In genomic region chr1:18957532-18958295, GRCh38 we compare ENCODE assay signal across 10 cellular contexts. TPM values are rescaled to one million over a fixed set of nuclear protein-coding genes. Genes with fewer than 3 reads are reported as not detected.
DNase-seq lines count a peak whose midpoint lies in the region; ATAC-seq, FAIRE-seq and TF ChIP-seq lines count a peak whose summit lies in the region.
"Had no signal": no experiment of that assay in that cellular context is flagged by ENCODE, and none has a peak within 500 bp of the region (broad histone marks: within the 10 kb centered on the region; RNA-seq: fewer than 3 reads in every experiment).

No MANE protein-coding gene starts in this region.

- no peak for TF ChIP-seq POLR2A in K562 (conservative IDR thresholded peaks at IDR 0.05)

- WGBS in K562 (ENCODE audit: insufficient coverage, low coverage, missing lambda C conversion rate), result 16% methylated on average over 17 of the region's 17 CpGs

- H3K27ac Mint-ChIP-seq in activated naive CD4-positive, alpha-beta T cell treated with anti-CD3 and anti-CD28 coated beads for 36 hours, result peak overlapping the region; percentile 50
- peak overlapping the region; percentile 5 for H3K27ac Mint-ChIP-seq in type B pancreatic cell

- no peaks in the 10 kb centered on the region for H3K9me1 ChIP-seq in K562 (ENCODE audit: control insufficient read depth, insufficient read depth, low read length)

- no peaks in the 10 kb centered on the region for H3K36me3 ChIP-seq in K562 (ENCODE audit: control insufficient read depth, insufficient read depth, low read length)
- H3K36me3 ChIP-seq: ascending aorta had no signal

- intact Hi-C loops in activated naive CD4-positive, alpha-beta T cell treated with anti-CD3 and anti-CD28 coated beads for 36 hours (cut with micrococcal nuclease), result loop anchor here (5.0 kb wide), 2 partner anchors 285 to 1520 kb away; partner anchors contain the start of gene RCC2
- intact Hi-C loops in K562 (cut with micrococcal nuclease), result no loop called here

- POLR2A ChIA-PET in K562 (lab: Yijun Ruan, JAX), result interaction anchor here (0.7 to 0.9 kb wide), 2 partner anchors 9 to 641 kb away, joined by 4 read pairs; no protein-coding TSS in a partner anchor

- no peaks in the 10 kb centered on the region for H3K9me3 ChIP-seq in K562 (replicated peaks; ENCODE audit: control insufficient read depth, insufficient read depth, low read depth, low read length)
- H3K9me3 ChIP-seq: ascending aorta, mucosa of descending colon had no signal

- H3K36me3 Mint-ChIP-seq in activated naive CD4-positive, alpha-beta T cell treated with anti-CD3 and anti-CD28 coated beads for 36 hours (ENCODE audit: low read depth), result peaks cover 4% of the 10 kb centered on the region
- H3K36me3 Mint-ChIP-seq in type B pancreatic cell, result no peaks in the 10 kb centered on the region

- CTCF ChIA-PET in activated naive CD4-positive, alpha-beta T cell treated with anti-CD3 and anti-CD28 coated beads for 36 hours (lab: Charles Lee), result interaction anchor here (0.5 to 1.7 kb wide), 5 partner anchors 8 to 139 kb away, joined by 3 to 6 read pairs (median 3); no protein-coding TSS in a partner anchor
- CTCF ChIA-PET in K562 (lab: Yijun Ruan, JAX; ENCODE audit: low intra/inter-chr PET ratio), result no interaction called here

- no peak for TF ChIP-seq EP300 in K562 (IDR thresholded peaks at IDR 0.05; ENCODE audit: low read length)

- peak overlapping the region; percentile 81 for H3K4me3 Mint-ChIP-seq in activated naive CD4-positive, alpha-beta T cell treated with anti-CD3 and anti-CD28 coated beads for 36 hours
- H3K4me3 Mint-ChIP-seq in type B pancreatic cell, result peak overlapping the region; percentile 71

- peak; percentile 42 for FAIRE-seq in K562 (lab: Jason Lieb, UNC)

- in situ Hi-C loops in K562 (cut with MboI), result no loop called here

- H4K20me1 ChIP-seq in K562 (replicated peaks; ENCODE audit: control insufficient read depth, insufficient read depth, low read length), result peaks cover 29% of the 10 kb centered on the region; the same call in 1 of the 2 replicates

- peak overlapping the region; percentile 72; the same call in 1 of the 2 replicates for H3K4me2 ChIP-seq in K562 (ENCODE audit: insufficient read depth, low read length)

- H3K27ac ChIP-seq in K562 (ENCODE audit: extremely low read depth, low read depth, low read length), result no peak overlapping the region

- H3K27me3 ChIP-seq in K562 (ENCODE audit: control insufficient read depth in 2 of 2, insufficient read depth in 2 of 2, low read length in 2 of 2), result peaks cover 58 to 69% of the 10 kb centered on the region in 2 experiments
- H3K27me3 ChIP-seq: ascending aorta had no signal

- peaks cover 0 to 22% of the 10 kb centered on the region in 2 experiments; a peak in 4 of 5 replicates for H3K4me1 ChIP-seq in K562 (replicated peaks in 1 of 2; ENCODE audit: control insufficient read depth in 2 of 2, insufficient read depth in 2 of 2, low read length in 2 of 2)

- peak overlapping the region in 1 of 2 experiments; percentile 91; a peak in 2 of 4 replicates for H3K9ac ChIP-seq in K562 (ENCODE audit: insufficient read depth in 1 of 2, low read depth in 2 of 2, low read length in 2 of 2)

- no TSS peak for BruUV-seq in K562 (replicated peaks; lab: Mats Ljungman, UMichigan)

- no peak for TF ChIP-seq RAD21 in K562 (CRISPR knock-in tag; conservative IDR thresholded peaks at IDR 0.05 in 1 of 2, IDR thresholded peaks at IDR 0.05 in 1 of 2)

- H3K9me3 Mint-ChIP-seq in activated naive CD4-positive, alpha-beta T cell treated with anti-CD3 and anti-CD28 coated beads for 36 hours, result no peaks in the 10 kb centered on the region
- H3K9me3 Mint-ChIP-seq in type B pancreatic cell, result no peaks in the 10 kb centered on the region

- TF ChIP-seq CTCF in K562 (IDR thresholded peaks at IDR 0.05 in 2 of 3, conservative IDR thresholded peaks at IDR 0.05 in 1 of 3; ENCODE audit: insufficient read depth in 2 of 3, low read depth in 1 of 3, low read length in 3 of 3), result no peak
- no peak for TF ChIP-seq CTCF in type B pancreatic cell (conservative IDR thresholded peaks at IDR 0.05)

- H3K27me3 Mint-ChIP-seq in activated naive CD4-positive, alpha-beta T cell treated with anti-CD3 and anti-CD28 coated beads for 36 hours (ENCODE audit: low read depth), result no peaks in the 10 kb centered on the region
- peaks cover 66% of the 10 kb centered on the region for H3K27me3 Mint-ChIP-seq in type B pancreatic cell

- no peak for ATAC-seq in K562
- no peak for ATAC-seq in GM21367 (IDR thresholded peaks at IDR 0.05; ENCODE audit: unreplicated experiment)
- no peak for ATAC-seq in esophagus mucosa

- peak overlapping the region; percentile 83 for H2AFZ ChIP-seq in K562 (ENCODE audit: low read depth, low read length)

- DNase-seq in activated naive CD4-positive, alpha-beta T cell treated with anti-CD3 and anti-CD28 coated beads for 36 hours, result no peak
- DNase-seq in activated naive CD4-positive, alpha-beta T cell (lab: John Stamatoyannopoulos, UW), result no peak
- DNase-seq in K562 (ENCODE audit: extremely low read depth in 1 of 4, low spot score in 3 of 4) (no peak), medulla oblongata (ENCODE audit: extremely low spot score) (peak; percentile 33), type B pancreatic cell (ENCODE audit: extremely low spot score, unreplicated experiment) (no peak), cerebellar cortex (ENCODE audit: low spot score) (no peak)
- DNase-seq: mucosa of descending colon had no signal

- no peaks in the 10 kb centered on the region for H3K79me2 ChIP-seq in K562 (ENCODE audit: control insufficient read depth, insufficient read depth, low read length)

- no peak overlapping the region; the same call in 1 of the 2 replicates for H3K4me3 ChIP-seq in K562

- H3K4me1 Mint-ChIP-seq in activated naive CD4-positive, alpha-beta T cell treated with anti-CD3 and anti-CD28 coated beads for 36 hours (ENCODE audit: low read depth), result peaks cover 36% of the 10 kb centered on the region
- H3K4me1 Mint-ChIP-seq in type B pancreatic cell (ENCODE audit: unreplicated experiment), result peaks cover 14% of the 10 kb centered on the region

TF ChIP-seq in K562, 482 proteins besides CTCF, POLR2A, EP300 and RAD21 (continues in another document):
- TF ChIP-seq TCF15 (CRISPR knock-in tag; IDR thresholded peaks at IDR 0.05) (no peak), ZNF212 (CRISPR knock-in tag; IDR thresholded peaks at IDR 0.05) (no peak), SMAD4 (CRISPR knock-in tag; conservative IDR thresholded peaks at IDR 0.05) (no peak), RB1 (IDR thresholded peaks at IDR 0.05; ENCODE audit: low read depth) (no peak), ZNF324 (CRISPR knock-in tag; IDR thresholded peaks at IDR 0.05) (no peak), ZNF444 (CRISPR knock-in tag; IDR thresholded peaks at IDR 0.05) (no peak)

RNA-seq across cellular contexts. Expression of gene IFFO2, which starts 1.2 kb away (rescaled TPM):
- 10 to 100 TPM; 24.9 to 27.0 TPM for total RNA-seq in activated naive CD4-positive, alpha-beta T cell treated with anti-CD3 and anti-CD28 coated beads for 36 hours
- total RNA-seq in K562 (2011; cell fraction: chromatin; rRNA removed; ENCODE audit: low replicate concordance), result 0.12 TPM in 2 replicates
- total RNA-seq in K562 (2011; cell fraction: nucleolus; rRNA removed), result 0.13 and 0.17 TPM in 2 replicates
- 0.15 and 0.38 TPM in 2 replicates for total RNA-seq in K562 (2011; cell fraction: nucleoplasm; rRNA removed)
- 0.32 and 0.37 TPM in 2 replicates for total RNA-seq in K562 (2014; rRNA removed)
- 0.15 and 0.26 TPM in 2 replicates for total RNA-seq in K562 (2014; rRNA removed; fragmentation: Illumina TruSeq; extraction: Trizol)
- total RNA-seq in K562 (2015; rRNA removed; fragmentation: Illumina TruSeq; extraction: Trizol), result 0.38 and 0.40 TPM in 2 replicates
- total RNA-seq in K562 (2021), result 0.67 and 1.0 TPM in 2 replicates
- 0.20 and 0.49 TPM in 2 replicates for polyA plus RNA-seq in K562 (2011; rRNA removed)
- 0.78 and 0.85 TPM in 2 replicates for polyA plus RNA-seq in K562 (2011; cell fraction: cytosol; rRNA removed)
- polyA plus RNA-seq in K562 (2011; cell fraction: nucleus; rRNA removed), result 0.15 and 0.47 TPM in 2 replicates
- polyA plus RNA-seq in K562 (2012), result 0.81 and 1.1 TPM in 2 replicates
- polyA plus RNA-seq in K562 (2014; fragmentation: Illumina TruSeq; extraction: Trizol), result 0.49 and 0.51 TPM in 2 replicates
- polyA plus RNA-seq in K562 (2014; fragmentation: Nextera tagmentation; extraction: Ambion mirVana), result not detected
- polyA plus RNA-seq in K562 (2014; rRNA removed), result 0.44 and 0.50 TPM in 2 replicates
- polyA minus RNA-seq in K562 (2011; rRNA and poly(A)+ RNA removed), result 0.75 and 0.88 TPM in 2 replicates
- 0.46 and 0.76 TPM in 2 replicates for polyA minus RNA-seq in K562 (2011; cell fraction: cytosol; rRNA and poly(A)+ RNA removed)
- 0.22 and 0.27 TPM in 2 replicates for polyA minus RNA-seq in K562 (2011; cell fraction: nucleus; rRNA and poly(A)+ RNA removed)
- total RNA-seq in type B pancreatic cell (ENCODE audit: low replicate concordance), result 11.3 and 14.7 TPM in 2 replicates
- 70.2 TPM for total RNA-seq in esophagus mucosa

RNA-seq across cellular contexts. Expression of gene ALDH4A1, which starts 55.4 kb away (rescaled TPM):
- 10 to 100 TPM; 11.6 to 12.5 TPM for total RNA-seq in activated naive CD4-positive, alpha-beta T cell treated with anti-CD3 and anti-CD28 coated beads for 36 hours
- total RNA-seq in K562 (2011; cell fraction: chromatin; rRNA removed; ENCODE audit: low replicate concordance), result 11.2 and 40.7 TPM in 2 replicates
- 26.5 and 44.0 TPM in 2 replicates for total RNA-seq in K562 (2011; cell fraction: nucleolus; rRNA removed)
- 15.6 and 16.3 TPM in 2 replicates for total RNA-seq in K562 (2011; cell fraction: nucleoplasm; rRNA removed)
- total RNA-seq in K562 (2014; rRNA removed) (27.2 and 28.7 TPM in 2 replicates), K562 (2014; rRNA removed; fragmentation: Illumina TruSeq; extraction: Trizol) (4.8 and 6.7 TPM in 2 replicates), K562 (2015; rRNA removed; fragmentation: Illumina TruSeq; extraction: Trizol) (16.6 and 17.0 TPM in 2 replicates), K562 (2021) (29.2 and 31.4 TPM in 2 replicates), type B pancreatic cell (ENCODE audit: low replicate concordance) (25.6 and 26.7 TPM in 2 replicates), esophagus mucosa (54.8 TPM)
- polyA plus RNA-seq in K562 (2011; rRNA removed) (18.8 and 22.1 TPM in 2 replicates), K562 (2014; fragmentation: Illumina TruSeq; extraction: Trizol) (15.2 and 21.6 TPM in 2 replicates), K562 (2014; fragmentation: Nextera tagmentation; extraction: Ambion mirVana) (under 1 TPM; 0.27 to 0.73 TPM), K562 (2014; rRNA removed) (31.2 and 34.3 TPM in 2 replicates)
- polyA plus RNA-seq in K562 (2011; cell fraction: cytosol; rRNA removed), result 19.8 and 47.1 TPM in 2 replicates
- 30.2 and 60.5 TPM in 2 replicates for polyA plus RNA-seq in K562 (2011; cell fraction: nucleus; rRNA removed)
- polyA plus RNA-seq in K562 (2012), result 27.3 and 32.5 TPM in 2 replicates
- 4.7 and 11.0 TPM in 2 replicates for polyA minus RNA-seq in K562 (2011; rRNA and poly(A)+ RNA removed)
- polyA minus RNA-seq in K562 (2011; cell fraction: cytosol; rRNA and poly(A)+ RNA removed), result 15.9 and 21.1 TPM in 2 replicates
- polyA minus RNA-seq in K562 (2011; cell fraction: nucleus; rRNA and poly(A)+ RNA removed), result 13.7 and 17.0 TPM in 2 replicates
